1 cellular context compared by ENCODE assay signal in the genomic region with DNA sequence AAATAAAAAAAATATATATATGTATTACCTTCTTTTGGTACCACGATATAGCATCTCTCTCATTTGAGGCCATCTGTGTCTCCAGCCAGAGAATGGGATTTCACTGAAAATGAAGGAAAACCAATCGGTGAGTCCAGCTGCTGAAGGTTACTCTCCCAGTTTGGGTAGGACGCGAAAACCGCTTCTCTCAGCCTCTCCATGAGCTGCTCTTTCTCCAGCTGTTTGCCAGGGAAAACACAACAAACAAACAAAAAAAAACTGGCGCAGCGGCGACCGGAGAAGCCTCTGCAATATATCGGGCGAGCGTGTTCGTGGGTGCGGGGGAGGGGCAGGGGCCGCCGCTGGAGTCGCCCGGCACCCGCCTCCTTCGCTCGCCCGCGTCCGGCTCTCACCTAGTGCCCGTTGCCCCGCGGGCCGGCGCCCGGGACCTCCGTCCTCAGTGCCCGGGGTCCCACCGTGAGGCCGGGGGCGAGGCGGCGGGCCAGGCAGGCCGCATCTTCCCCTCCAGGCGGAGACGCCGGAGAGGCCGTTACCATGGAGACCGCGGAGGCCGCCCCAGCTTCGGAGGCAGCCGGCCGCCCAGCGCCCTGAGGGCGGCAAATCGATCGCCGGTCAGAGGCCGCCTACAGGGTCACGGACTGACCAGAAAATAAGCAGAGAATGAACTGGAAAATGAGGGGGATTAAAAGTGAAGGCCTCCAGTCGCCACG.
TF ChIP-seq lines count a peak whose summit lies in the region.

No MANE protein-coding gene starts in this region.

TF ChIP-seq in GM12878, 131 proteins besides CTCF, POLR2A, EP300 and RAD21 (continued from another document):
- TF ChIP-seq, protein P1, sequence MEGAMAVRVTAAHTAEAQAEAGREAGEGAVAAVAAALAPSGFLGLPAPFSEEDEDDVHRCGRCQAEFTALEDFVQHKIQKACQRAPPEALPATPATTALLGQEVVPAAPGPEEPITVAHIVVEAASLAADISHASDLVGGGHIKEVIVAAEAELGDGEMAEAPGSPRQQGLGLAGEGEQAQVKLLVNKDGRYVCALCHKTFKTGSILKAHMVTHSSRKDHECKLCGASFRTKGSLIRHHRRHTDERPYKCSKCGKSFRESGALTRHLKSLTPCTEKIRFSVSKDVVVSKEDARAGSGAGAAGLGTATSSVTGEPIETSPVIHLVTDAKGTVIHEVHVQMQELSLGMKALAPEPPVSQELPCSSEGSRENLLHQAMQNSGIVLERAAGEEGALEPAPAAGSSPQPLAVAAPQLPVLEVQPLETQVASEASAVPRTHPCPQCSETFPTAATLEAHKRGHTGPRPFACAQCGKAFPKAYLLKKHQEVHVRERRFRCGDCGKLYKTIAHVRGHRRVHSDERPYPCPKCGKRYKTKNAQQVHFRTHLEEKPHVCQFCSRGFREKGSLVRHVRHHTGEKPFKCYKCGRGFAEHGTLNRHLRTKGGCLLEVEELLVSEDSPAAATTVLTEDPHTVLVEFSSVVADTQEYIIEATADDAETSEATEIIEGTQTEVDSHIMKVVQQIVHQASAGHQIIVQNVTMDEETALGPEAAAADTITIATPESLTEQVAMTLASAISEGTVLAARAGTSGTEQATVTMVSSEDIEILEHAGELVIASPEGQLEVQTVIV (IDR thresholded peaks at IDR 0.05; ENCODE audit: borderline replicate concordance, partially characterized antibody), result no peak
- TF ChIP-seq CHD2 (IDR thresholded peaks at IDR 0.05; ENCODE audit: borderline replicate concordance, low read depth, low read length) (peak; percentile 56; the same call in 1 of the 2 replicates), BHLHE40 (IDR thresholded peaks at IDR 0.05; ENCODE audit: borderline replicate concordance in 1 of 2, low read depth in 2 of 2, low read length in 1 of 2) (no peak), ZBED1 (IDR thresholded peaks at IDR 0.05; ENCODE audit: borderline replicate concordance) (no peak), BACH1 (IDR thresholded peaks at IDR 0.05; ENCODE audit: borderline replicate concordance) (peak; percentile 63), MYC (IDR thresholded peaks at IDR 0.05; ENCODE audit: insufficient read depth, insufficient read length, insufficient replicate concordance, low read length, severe bottlenecking) (no peak), TCF12 (IDR thresholded peaks at IDR 0.05; ENCODE audit: low read depth, low read length) (no peak), BCL11A (IDR thresholded peaks at IDR 0.05; ENCODE audit: low read depth, low read length) (no peak), ZSCAN29 (IDR thresholded peaks at IDR 0.05) (no peak), TBL1XR1 (IDR thresholded peaks at IDR 0.05; ENCODE audit: low read depth, low read length) (no peak), MEF2B (IDR thresholded peaks at IDR 0.05; ENCODE audit: partially characterized antibody, poor library complexity, severe bottlenecking) (no peak), MEF2A (IDR thresholded peaks at IDR 0.05; ENCODE audit: insufficient read depth, low read depth, low read length) (no peak), ATF7 (IDR thresholded peaks at IDR 0.05; ENCODE audit: low read depth) (no peak), IRF4 (IDR thresholded peaks at IDR 0.05; ENCODE audit: low read depth, low read length) (no peak), HCFC1 (IDR thresholded peaks at IDR 0.05; ENCODE audit: low read length) (no peak), YBX1 (IDR thresholded peaks at IDR 0.05) (no peak), PAX5 (IDR thresholded peaks at IDR 0.05; ENCODE audit: borderline replicate concordance, low read depth, low read length) (no peak), RELA (IDR thresholded peaks at IDR 0.05; ENCODE audit: borderline replicate concordance, partially characterized antibody) (no peak), YY1 (IDR thresholded peaks at IDR 0.05; ENCODE audit: low read depth, low read length) (0 out of 2 replicates have a peak, but pooled peaks have one; percentile 7), RBBP5 (conservative IDR thresholded peaks at IDR 0.05) (no peak), NRF1 (conservative IDR thresholded peaks at IDR 0.05; ENCODE audit: low read depth, low read length) (no peak), EGR1 (IDR thresholded peaks at IDR 0.05; ENCODE audit: borderline replicate concordance in 1 of 2, low read depth in 2 of 2, low read length in 2 of 2) (peak in 1 of 2 experiments; percentile 38; a peak in 1 of 3 replicates), CBX5 (IDR thresholded peaks at IDR 0.05; ENCODE audit: low read depth) (no peak), SIN3A (IDR thresholded peaks at IDR 0.05; ENCODE audit: low read depth, low read length) (peak; percentile 93), SMAD5 (IDR thresholded peaks at IDR 0.05; ENCODE audit: low read depth) (no peak), RUNX3 (IDR thresholded peaks at IDR 0.05; ENCODE audit: low read length) (no peak), FOS (IDR thresholded peaks at IDR 0.05; ENCODE audit: borderline replicate concordance, extremely low read depth, insufficient read length) (no peak), MYB (IDR thresholded peaks at IDR 0.05; ENCODE audit: borderline replicate concordance, low read depth, low read length) (no peak), BMI1 (IDR thresholded peaks at IDR 0.05; ENCODE audit: borderline replicate concordance) (peak; percentile 95), EZH2 (IDR thresholded peaks at IDR 0.05; ENCODE audit: borderline replicate concordance, control insufficient read depth, low read depth, low read length) (no peak), HDAC6 (IDR thresholded peaks at IDR 0.05; ENCODE audit: unreplicated experiment) (no peak), ZNF274 (IDR thresholded peaks at IDR 0.05; ENCODE audit: insufficient read depth, insufficient read length) (no peak)
- TF ChIP-seq, protein P2, sequence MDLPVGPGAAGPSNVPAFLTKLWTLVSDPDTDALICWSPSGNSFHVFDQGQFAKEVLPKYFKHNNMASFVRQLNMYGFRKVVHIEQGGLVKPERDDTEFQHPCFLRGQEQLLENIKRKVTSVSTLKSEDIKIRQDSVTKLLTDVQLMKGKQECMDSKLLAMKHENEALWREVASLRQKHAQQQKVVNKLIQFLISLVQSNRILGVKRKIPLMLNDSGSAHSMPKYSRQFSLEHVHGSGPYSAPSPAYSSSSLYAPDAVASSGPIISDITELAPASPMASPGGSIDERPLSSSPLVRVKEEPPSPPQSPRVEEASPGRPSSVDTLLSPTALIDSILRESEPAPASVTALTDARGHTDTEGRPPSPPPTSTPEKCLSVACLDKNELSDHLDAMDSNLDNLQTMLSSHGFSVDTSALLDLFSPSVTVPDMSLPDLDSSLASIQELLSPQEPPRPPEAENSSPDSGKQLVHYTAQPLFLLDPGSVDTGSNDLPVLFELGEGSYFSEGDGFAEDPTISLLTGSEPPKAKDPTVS (IDR thresholded peaks at IDR 0.05; ENCODE audit: low read depth, low read length), result no peak
- TF ChIP-seq, protein P3, sequence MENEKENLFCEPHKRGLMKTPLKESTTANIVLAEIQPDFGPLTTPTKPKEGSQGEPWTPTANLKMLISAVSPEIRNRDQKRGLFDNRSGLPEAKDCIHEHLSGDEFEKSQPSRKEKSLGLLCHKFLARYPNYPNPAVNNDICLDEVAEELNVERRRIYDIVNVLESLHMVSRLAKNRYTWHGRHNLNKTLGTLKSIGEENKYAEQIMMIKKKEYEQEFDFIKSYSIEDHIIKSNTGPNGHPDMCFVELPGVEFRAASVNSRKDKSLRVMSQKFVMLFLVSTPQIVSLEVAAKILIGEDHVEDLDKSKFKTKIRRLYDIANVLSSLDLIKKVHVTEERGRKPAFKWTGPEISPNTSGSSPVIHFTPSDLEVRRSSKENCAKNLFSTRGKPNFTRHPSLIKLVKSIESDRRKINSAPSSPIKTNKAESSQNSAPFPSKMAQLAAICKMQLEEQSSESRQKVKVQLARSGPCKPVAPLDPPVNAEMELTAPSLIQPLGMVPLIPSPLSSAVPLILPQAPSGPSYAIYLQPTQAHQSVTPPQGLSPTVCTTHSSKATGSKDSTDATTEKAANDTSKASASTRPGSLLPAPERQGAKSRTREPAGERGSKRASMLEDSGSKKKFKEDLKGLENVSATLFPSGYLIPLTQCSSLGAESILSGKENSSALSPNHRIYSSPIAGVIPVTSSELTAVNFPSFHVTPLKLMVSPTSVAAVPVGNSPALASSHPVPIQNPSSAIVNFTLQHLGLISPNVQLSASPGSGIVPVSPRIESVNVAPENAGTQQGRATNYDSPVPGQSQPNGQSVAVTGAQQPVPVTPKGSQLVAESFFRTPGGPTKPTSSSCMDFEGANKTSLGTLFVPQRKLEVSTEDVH (IDR thresholded peaks at IDR 0.05; ENCODE audit: low read depth, partially characterized antibody), result no peak
- TF ChIP-seq, protein P4, sequence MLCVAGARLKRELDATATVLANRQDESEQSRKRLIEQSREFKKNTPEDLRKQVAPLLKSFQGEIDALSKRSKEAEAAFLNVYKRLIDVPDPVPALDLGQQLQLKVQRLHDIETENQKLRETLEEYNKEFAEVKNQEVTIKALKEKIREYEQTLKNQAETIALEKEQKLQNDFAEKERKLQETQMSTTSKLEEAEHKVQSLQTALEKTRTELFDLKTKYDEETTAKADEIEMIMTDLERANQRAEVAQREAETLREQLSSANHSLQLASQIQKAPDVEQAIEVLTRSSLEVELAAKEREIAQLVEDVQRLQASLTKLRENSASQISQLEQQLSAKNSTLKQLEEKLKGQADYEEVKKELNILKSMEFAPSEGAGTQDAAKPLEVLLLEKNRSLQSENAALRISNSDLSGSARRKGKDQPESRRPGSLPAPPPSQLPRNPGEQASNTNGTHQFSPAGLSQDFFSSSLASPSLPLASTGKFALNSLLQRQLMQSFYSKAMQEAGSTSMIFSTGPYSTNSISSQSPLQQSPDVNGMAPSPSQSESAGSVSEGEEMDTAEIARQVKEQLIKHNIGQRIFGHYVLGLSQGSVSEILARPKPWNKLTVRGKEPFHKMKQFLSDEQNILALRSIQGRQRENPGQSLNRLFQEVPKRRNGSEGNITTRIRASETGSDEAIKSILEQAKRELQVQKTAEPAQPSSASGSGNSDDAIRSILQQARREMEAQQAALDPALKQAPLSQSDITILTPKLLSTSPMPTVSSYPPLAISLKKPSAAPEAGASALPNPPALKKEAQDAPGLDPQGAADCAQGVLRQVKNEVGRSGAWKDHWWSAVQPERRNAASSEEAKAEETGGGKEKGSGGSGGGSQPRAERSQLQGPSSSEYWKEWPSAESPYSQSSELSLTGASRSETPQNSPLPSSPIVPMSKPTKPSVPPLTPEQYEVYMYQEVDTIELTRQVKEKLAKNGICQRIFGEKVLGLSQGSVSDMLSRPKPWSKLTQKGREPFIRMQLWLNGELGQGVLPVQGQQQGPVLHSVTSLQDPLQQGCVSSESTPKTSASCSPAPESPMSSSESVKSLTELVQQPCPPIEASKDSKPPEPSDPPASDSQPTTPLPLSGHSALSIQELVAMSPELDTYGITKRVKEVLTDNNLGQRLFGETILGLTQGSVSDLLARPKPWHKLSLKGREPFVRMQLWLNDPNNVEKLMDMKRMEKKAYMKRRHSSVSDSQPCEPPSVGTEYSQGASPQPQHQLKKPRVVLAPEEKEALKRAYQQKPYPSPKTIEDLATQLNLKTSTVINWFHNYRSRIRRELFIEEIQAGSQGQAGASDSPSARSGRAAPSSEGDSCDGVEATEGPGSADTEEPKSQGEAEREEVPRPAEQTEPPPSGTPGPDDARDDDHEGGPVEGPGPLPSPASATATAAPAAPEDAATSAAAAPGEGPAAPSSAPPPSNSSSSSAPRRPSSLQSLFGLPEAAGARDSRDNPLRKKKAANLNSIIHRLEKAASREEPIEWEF (IDR thresholded peaks at IDR 0.05; ENCODE audit: insufficient replicate concordance, low read depth, low read length), result no peak
- TF ChIP-seq, protein P5, sequence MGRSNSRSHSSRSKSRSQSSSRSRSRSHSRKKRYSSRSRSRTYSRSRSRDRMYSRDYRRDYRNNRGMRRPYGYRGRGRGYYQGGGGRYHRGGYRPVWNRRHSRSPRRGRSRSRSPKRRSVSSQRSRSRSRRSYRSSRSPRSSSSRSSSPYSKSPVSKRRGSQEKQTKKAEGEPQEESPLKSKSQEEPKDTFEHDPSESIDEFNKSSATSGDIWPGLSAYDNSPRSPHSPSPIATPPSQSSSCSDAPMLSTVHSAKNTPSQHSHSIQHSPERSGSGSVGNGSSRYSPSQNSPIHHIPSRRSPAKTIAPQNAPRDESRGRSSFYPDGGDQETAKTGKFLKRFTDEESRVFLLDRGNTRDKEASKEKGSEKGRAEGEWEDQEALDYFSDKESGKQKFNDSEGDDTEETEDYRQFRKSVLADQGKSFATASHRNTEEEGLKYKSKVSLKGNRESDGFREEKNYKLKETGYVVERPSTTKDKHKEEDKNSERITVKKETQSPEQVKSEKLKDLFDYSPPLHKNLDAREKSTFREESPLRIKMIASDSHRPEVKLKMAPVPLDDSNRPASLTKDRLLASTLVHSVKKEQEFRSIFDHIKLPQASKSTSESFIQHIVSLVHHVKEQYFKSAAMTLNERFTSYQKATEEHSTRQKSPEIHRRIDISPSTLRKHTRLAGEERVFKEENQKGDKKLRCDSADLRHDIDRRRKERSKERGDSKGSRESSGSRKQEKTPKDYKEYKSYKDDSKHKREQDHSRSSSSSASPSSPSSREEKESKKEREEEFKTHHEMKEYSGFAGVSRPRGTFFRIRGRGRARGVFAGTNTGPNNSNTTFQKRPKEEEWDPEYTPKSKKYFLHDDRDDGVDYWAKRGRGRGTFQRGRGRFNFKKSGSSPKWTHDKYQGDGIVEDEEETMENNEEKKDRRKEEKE (IDR thresholded peaks at IDR 0.05), result no peak
